Comparison of ENCODE assay signal across 1 cellular context in genomic region chr7:91566333-91566732, GRCh38.
TF ChIP-seq lines count a peak whose summit lies in the region.

No MANE protein-coding gene starts in this region.

TF ChIP-seq in GM23338, 12 proteins besides CTCF, POLR2A, EP300 and RAD21 (continued from another document):
- TF ChIP-seq EZH2 (IDR thresholded peaks at IDR 0.05; ENCODE audit: low read depth, unreplicated experiment) (no peak), JUNB (IDR thresholded peaks at IDR 0.05; ENCODE audit: unreplicated experiment) (no peak), ZNF114 (CRISPR knock-in tag; IDR thresholded peaks at IDR 0.05) (no peak), REST (IDR thresholded peaks at IDR 0.05; ENCODE audit: unreplicated experiment) (no peak), EZH2phosphoT487 (IDR thresholded peaks at IDR 0.05; ENCODE audit: unreplicated experiment) (no peak), POLR2AphosphoS5 (IDR thresholded peaks at IDR 0.05; ENCODE audit: low read depth) (no peak), NANOG (IDR thresholded peaks at IDR 0.05; ENCODE audit: borderline replicate concordance) (no peak)
- TF ChIP-seq, protein P1, sequence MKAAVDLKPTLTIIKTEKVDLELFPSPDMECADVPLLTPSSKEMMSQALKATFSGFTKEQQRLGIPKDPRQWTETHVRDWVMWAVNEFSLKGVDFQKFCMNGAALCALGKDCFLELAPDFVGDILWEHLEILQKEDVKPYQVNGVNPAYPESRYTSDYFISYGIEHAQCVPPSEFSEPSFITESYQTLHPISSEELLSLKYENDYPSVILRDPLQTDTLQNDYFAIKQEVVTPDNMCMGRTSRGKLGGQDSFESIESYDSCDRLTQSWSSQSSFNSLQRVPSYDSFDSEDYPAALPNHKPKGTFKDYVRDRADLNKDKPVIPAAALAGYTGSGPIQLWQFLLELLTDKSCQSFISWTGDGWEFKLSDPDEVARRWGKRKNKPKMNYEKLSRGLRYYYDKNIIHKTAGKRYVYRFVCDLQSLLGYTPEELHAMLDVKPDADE (IDR thresholded peaks at IDR 0.05), result no peak
